In the genomic region with DNA sequence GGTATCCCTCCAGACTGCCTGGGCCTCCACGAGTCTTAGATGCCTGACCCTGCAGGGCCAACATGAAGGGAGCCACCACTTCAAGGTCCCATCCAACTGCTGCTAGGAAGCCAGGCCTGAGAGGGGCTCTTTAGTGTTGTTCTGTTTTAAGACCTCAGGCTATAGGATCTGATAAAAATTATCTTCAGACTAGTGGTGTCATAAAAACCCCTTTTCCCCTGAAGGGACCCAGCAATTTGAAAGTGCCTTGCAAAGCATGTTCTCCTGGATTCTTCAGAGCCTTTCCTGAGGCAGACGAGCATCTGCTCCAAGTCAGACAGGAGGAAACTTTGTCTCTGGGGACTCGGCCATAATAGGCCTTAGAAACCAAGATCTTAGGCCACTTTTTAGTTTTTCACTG, we compare ENCODE assay signal across 16 cellular contexts.
"Had no signal": no experiment of that assay in that cellular context is flagged by ENCODE, and none has a peak within 500 bp of the region (broad histone marks: within the 10 kb centered on the region; RNA-seq: fewer than 3 reads in every experiment).

No MANE protein-coding gene starts in this region.

- H3K9me3 Mint-ChIP-seq: activated CD4-positive, alpha-beta T cell treated with anti-CD3 and anti-CD28 coated beads, Interleukin-2, amount 10 ng/mL, durations not matched to agents 24 days and 14 days; activated T-cell treated with anti-CD3 and anti-CD28 coated beads, Interleukin-2, amount 50 U/mL, for 4 hours had no signal

- H3K27ac Mint-ChIP-seq: activated CD4-positive, alpha-beta T cell treated with anti-CD3 and anti-CD28 coated beads, Interleukin-2, amount 10 ng/mL, durations not matched to agents 24 days and 14 days had no signal

- H2AFZ ChIP-seq: hepatocyte, parathyroid adenoma had no signal

- DNase-seq: activated CD4-positive, alpha-beta T cell treated with anti-CD3 and anti-CD28 coated beads, Interleukin-2, amount 10 ng/mL, durations not matched to agents 24 days and 14 days; activated CD8-positive, alpha-beta memory T cell treated with anti-CD3 and anti-CD28 coated beads, Interleukin-2, amount 50 U/mL, for 4 hours; activated effector memory CD4-positive, alpha-beta T cell treated with Interleukin-2 at 50 U/mL for 16 hours; activated naive CD4-positive, alpha-beta T cell treated with anti-CD3 and anti-CD28 coated beads, Interleukin-2, amount 50 U/mL, for 16 hours; activated T-cell treated with anti-CD3 and anti-CD28 coated beads, Interleukin-2, amount 50 U/mL, for 4 hours; dermis blood vessel endothelial cell; lower lobe of right lung; naive thymus-derived CD8-positive, alpha-beta T cell; right lobe of liver; stimulated activated CD4-positive, alpha-beta T cell treated with anti-CD3 and anti-CD28 coated beads, Interleukin-4, amount 100 ng/mL, for 1 hour; stomach had no signal

- H3K4me3 ChIP-seq: hepatocyte, lower lobe of right lung, right lobe of liver, smooth muscle cell, stomach, thoracic aorta had no signal

- H3K27ac ChIP-seq: hepatocyte, lower lobe of right lung, neutrophil, parathyroid adenoma, right lobe of liver, stomach, thoracic aorta had no signal

- H3K4me3 Mint-ChIP-seq: activated CD4-positive, alpha-beta T cell treated with anti-CD3 and anti-CD28 coated beads, Interleukin-2, amount 10 ng/mL, durations not matched to agents 24 days and 14 days; activated T-cell treated with anti-CD3 and anti-CD28 coated beads, Interleukin-2, amount 50 U/mL, for 4 hours; naive thymus-derived CD8-positive, alpha-beta T cell had no signal

- ATAC-seq: activated T-cell treated with anti-CD3 and anti-CD28 coated beads, Interleukin-2, amount 50 U/mL, for 4 hours; lower lobe of right lung; naive thymus-derived CD8-positive, alpha-beta T cell; right lobe of liver had no signal

- H3K4me2 ChIP-seq: hepatocyte, smooth muscle cell had no signal

- H3K9me3 ChIP-seq: lower lobe of right lung, neutrophil, right lobe of liver, stomach, thoracic aorta had no signal

- H3K27me3 ChIP-seq: hepatocyte, neutrophil, right lobe of liver, stomach had no signal

- H3K4me1 ChIP-seq: lower lobe of right lung, parathyroid adenoma had no signal

- H3K27me3 Mint-ChIP-seq: activated CD4-positive, alpha-beta T cell treated with anti-CD3 and anti-CD28 coated beads, Interleukin-2, amount 10 ng/mL, durations not matched to agents 24 days and 14 days; naive thymus-derived CD8-positive, alpha-beta T cell had no signal

- H3K36me3 ChIP-seq: lower lobe of right lung, neutrophil, right lobe of liver, stomach, thoracic aorta had no signal

- H3K9ac ChIP-seq: parathyroid adenoma had no signal

- H3K79me2 ChIP-seq: parathyroid adenoma had no signal
